39 cellular contexts compared by ENCODE assay signal in genomic region chr13:91106565-91106964, GRCh38.
"Had no signal": no experiment of that assay in that cellular context is flagged by ENCODE, and none has a peak within 500 bp of the region (broad histone marks: within the 10 kb centered on the region; RNA-seq: fewer than 3 reads in every experiment).

No MANE protein-coding gene starts in this region.

- H3K4me1 ChIP-seq: adrenal gland, ascending aorta, body of pancreas, breast epithelium had no signal

- H3K27me3 Mint-ChIP-seq: activated naive CD4-positive, alpha-beta T cell treated with anti-CD3 and anti-CD28 coated beads, Interleukin-2, amount 10 ng/mL, durations not matched to agents 7 days and 5 days; activated naive CD8-positive, alpha-beta T cell treated with anti-CD3 and anti-CD28 coated beads for 36 hours; activated naive CD8-positive, alpha-beta T cell treated with anti-CD3 and anti-CD28 coated beads, Interleukin-2, amount 10 ng/mL, durations not matched to agents 7 days and 5 days; activated naive CD8-positive, alpha-beta T cell treated with anti-CD3 and anti-CD28 coated beads, Interleukin-2, amount 50 U/mL, for 24 hours; activated T-cell treated with anti-CD3 and anti-CD28 coated beads, Interleukin-2, amount 50 U/mL, for 24 hours; brain; central memory CD8-positive, alpha-beta T cell had no signal

- DNase-seq: activated effector memory CD4-positive, alpha-beta T cell treated with anti-CD3 and anti-CD28 coated beads, Interleukin-2, amount 50 U/mL, for 16 hours; activated effector memory CD4-positive, alpha-beta T cell treated with Interleukin-2 at 50 U/mL for 16 hours; activated gamma-delta T cell; activated gamma-delta T cell treated with Interleukin-2 at 50 U/mL for 16 hours; activated naive CD4-positive, alpha-beta T cell; activated naive CD4-positive, alpha-beta T cell treated with anti-CD3 and anti-CD28 coated beads for 36 hours; activated naive CD4-positive, alpha-beta T cell treated with anti-CD3 and anti-CD28 coated beads, Interleukin-2, amount 10 ng/mL, durations not matched to agents 7 days and 5 days; activated naive CD4-positive, alpha-beta T cell treated with anti-CD3 and anti-CD28 coated beads, Interleukin-2, amount 50 U/mL, for 16 hours; activated naive CD4-positive, alpha-beta T cell treated with Interleukin-2 at 50 U/mL for 16 hours; activated naive CD8-positive, alpha-beta T cell treated with anti-CD3 and anti-CD28 coated beads for 36 hours; activated naive CD8-positive, alpha-beta T cell treated with anti-CD3 and anti-CD28 coated beads, Interleukin-2, amount 10 ng/mL, durations not matched to agents 7 days and 5 days; activated naive CD8-positive, alpha-beta T cell treated with anti-CD3 and anti-CD28 coated beads, Interleukin-2, amount 50 U/mL, for 24 hours; activated T-cell treated with anti-CD3 and anti-CD28 coated beads, Interleukin-2, amount 50 U/mL, for 1 hour; activated T-cell treated with anti-CD3 and anti-CD28 coated beads, Interleukin-2, amount 50 U/mL, for 24 hours; activated T-cell treated with anti-CD3 and anti-CD28 coated beads, Interleukin-2, amount 50 U/mL, for 48 hours; activated T-cell treated with anti-CD3 and anti-CD28 coated beads, Interleukin-2, amount 50 U/mL, for 72 hours; adrenal gland; amniotic stem cell; amygdala; anterior cingulate cortex; aorta; body of pancreas; brain microvascular endothelial cell; caudate nucleus; central memory CD4-positive, alpha-beta T cell; cerebellar nuclear complex had no signal

- H3K36me3 Mint-ChIP-seq: activated naive CD4-positive, alpha-beta T cell treated with anti-CD3 and anti-CD28 coated beads, Interleukin-2, amount 10 ng/mL, durations not matched to agents 7 days and 5 days; activated naive CD4-positive, alpha-beta T cell treated with anti-CD3 and anti-CD28 coated beads, Interleukin-2, amount 50 U/mL, for 24 hours; activated naive CD4-positive, alpha-beta T cell treated with anti-CD3 and anti-CD28 coated beads, Interleukin-2, amount 50 U/mL, for 72 hours; activated naive CD8-positive, alpha-beta T cell; activated naive CD8-positive, alpha-beta T cell treated with anti-CD3 and anti-CD28 coated beads for 36 hours; activated naive CD8-positive, alpha-beta T cell treated with anti-CD3 and anti-CD28 coated beads, Interleukin-2, amount 10 ng/mL, durations not matched to agents 7 days and 5 days; brain had no signal

- H3K4me3 Mint-ChIP-seq: activated naive CD4-positive, alpha-beta T cell treated with anti-CD3 and anti-CD28 coated beads for 36 hours; activated naive CD4-positive, alpha-beta T cell treated with anti-CD3 and anti-CD28 coated beads, Interleukin-2, amount 10 ng/mL, durations not matched to agents 7 days and 5 days; activated naive CD4-positive, alpha-beta T cell treated with anti-CD3 and anti-CD28 coated beads, Interleukin-2, amount 50 U/mL, for 24 hours; activated naive CD8-positive, alpha-beta T cell; activated naive CD8-positive, alpha-beta T cell treated with anti-CD3 and anti-CD28 coated beads for 36 hours; activated naive CD8-positive, alpha-beta T cell treated with anti-CD3 and anti-CD28 coated beads, Interleukin-2, amount 10 ng/mL, durations not matched to agents 7 days and 5 days; activated naive CD8-positive, alpha-beta T cell treated with anti-CD3 and anti-CD28 coated beads, Interleukin-2, amount 50 U/mL, for 24 hours; activated T-cell treated with anti-CD3 and anti-CD28 coated beads, Interleukin-2, amount 50 U/mL, for 24 hours; activated T-cell treated with anti-CD3 and anti-CD28 coated beads, Interleukin-2, amount 50 U/mL, for 72 hours; activated T-helper 1 cell treated with anti-CD3 and anti-CD28 coated beads, Interleukin-12 subunit alpha, Interleukin-12 subunit beta, Interleukin-2, Interleukin-4 antibody, amounts not matched to agents 30 ng/mL and 10 ng/mL and 1 ng/mL, durations not matched to agents 14 hours and 24 hours and 36 hours; activated T-helper 17 cell treated with anti-CD3 and anti-CD28 coated beads, Interleukin-2, amount 50 U/mL, for 72 hours; brain; central memory CD8-positive, alpha-beta T cell had no signal

- H3K36me3 ChIP-seq: adrenal gland, ascending aorta, brain microvascular endothelial cell, breast epithelium, cardiac muscle cell had no signal

- H3K9me3 Mint-ChIP-seq: activated naive CD4-positive, alpha-beta T cell treated with anti-CD3 and anti-CD28 coated beads for 36 hours; activated naive CD4-positive, alpha-beta T cell treated with anti-CD3 and anti-CD28 coated beads, Interleukin-2, amount 10 ng/mL, durations not matched to agents 7 days and 5 days; activated naive CD4-positive, alpha-beta T cell treated with anti-CD3 and anti-CD28 coated beads, Interleukin-2, amount 50 U/mL, for 24 hours; activated naive CD8-positive, alpha-beta T cell treated with anti-CD3 and anti-CD28 coated beads for 36 hours; activated naive CD8-positive, alpha-beta T cell treated with anti-CD3 and anti-CD28 coated beads, Interleukin-2, amount 10 ng/mL, durations not matched to agents 7 days and 5 days; activated naive CD8-positive, alpha-beta T cell treated with anti-CD3 and anti-CD28 coated beads, Interleukin-2, amount 50 U/mL, for 24 hours; activated T-cell treated with anti-CD3 and anti-CD28 coated beads, Interleukin-2, amount 50 U/mL, for 24 hours; activated T-helper 1 cell treated with anti-CD3 and anti-CD28 coated beads, Interleukin-12 subunit alpha, Interleukin-12 subunit beta, Interleukin-2, Interleukin-4 antibody, amounts not matched to agents 30 ng/mL and 10 ng/mL and 1 ng/mL, durations not matched to agents 14 hours and 24 hours and 36 hours; activated T-helper 17 cell treated with anti-CD3 and anti-CD28 coated beads, Interleukin-2, amount 50 U/mL, for 72 hours; activated T-helper 2 cell treated with anti-CD3 and anti-CD28 coated beads, Interferon-gamma antibody, Interleukin-2, Interleukin-4, amounts not matched to agents 10 μg/mL and 5 μg/mL and 100 μg/mL, durations not matched to agents 14 hours and 24 hours and 36 hours had no signal

- ATAC-seq: activated naive CD4-positive, alpha-beta T cell treated with anti-CD3 and anti-CD28 coated beads, Interleukin-2, amount 50 U/mL, for 72 hours; activated naive CD8-positive, alpha-beta T cell treated with anti-CD3 and anti-CD28 coated beads, Interleukin-2, amount 50 U/mL, for 24 hours; activated T-cell treated with anti-CD3 and anti-CD28 coated beads, Interleukin-2, amount 50 U/mL, for 72 hours; activated T-helper 17 cell treated with anti-CD3 and anti-CD28 coated beads, Interleukin-2, amount 50 U/mL, for 72 hours; body of pancreas had no signal

- H3K9me3 ChIP-seq: adrenal gland, ascending aorta, body of pancreas, breast epithelium had no signal

- H3K27ac ChIP-seq: adrenal gland, ascending aorta, body of pancreas, brain microvascular endothelial cell, breast epithelium, cardiac muscle cell had no signal

- H3K27me3 ChIP-seq: adrenal gland, ascending aorta, body of pancreas, brain microvascular endothelial cell, breast epithelium, cardiac muscle cell had no signal

- H3K4me1 Mint-ChIP-seq: activated naive CD4-positive, alpha-beta T cell treated with anti-CD3 and anti-CD28 coated beads, Interleukin-2, amount 10 ng/mL, durations not matched to agents 7 days and 5 days; activated naive CD4-positive, alpha-beta T cell treated with anti-CD3 and anti-CD28 coated beads, Interleukin-2, amount 50 U/mL, for 24 hours; activated naive CD8-positive, alpha-beta T cell treated with anti-CD3 and anti-CD28 coated beads for 36 hours; activated naive CD8-positive, alpha-beta T cell treated with anti-CD3 and anti-CD28 coated beads, Interleukin-2, amount 10 ng/mL, durations not matched to agents 7 days and 5 days; activated naive CD8-positive, alpha-beta T cell treated with anti-CD3 and anti-CD28 coated beads, Interleukin-2, amount 50 U/mL, for 24 hours; activated T-helper 17 cell treated with anti-CD3 and anti-CD28 coated beads, Interleukin-2, amount 50 U/mL, for 72 hours; central memory CD8-positive, alpha-beta T cell had no signal

- H3K4me3 ChIP-seq: adrenal gland, ascending aorta, body of pancreas, breast epithelium, cardiac muscle cell had no signal

- FAIRE-seq: astrocyte, bronchial epithelial cell had no signal
